ENCODE assay signal across 1 cellular context in genomic region chr7:2613926-2614613, GRCh38.
TF ChIP-seq lines count a peak whose summit lies in the region.

No MANE protein-coding gene starts in this region.

TF ChIP-seq in HCT116, 20 proteins besides CTCF, POLR2A, EP300 and RAD21 (continued from another document):
- no peak for TF ChIP-seq REST (IDR thresholded peaks at IDR 0.05; ENCODE audit: low read depth)
- no peak for TF ChIP-seq JUND (IDR thresholded peaks at IDR 0.05)
- no peak for TF ChIP-seq YY1 (IDR thresholded peaks at IDR 0.05; ENCODE audit: extremely low read depth, insufficient replicate concordance, low read depth, low read length)
- TF ChIP-seq POLR2AphosphoS5 (IDR thresholded peaks at IDR 0.05; ENCODE audit: low read depth, low read length): no peak
- TF ChIP-seq EZH2 (IDR thresholded peaks at IDR 0.05): no peak
- no peak for TF ChIP-seq SP1 (IDR thresholded peaks at IDR 0.05; ENCODE audit: low read depth)
- no peak for TF ChIP-seq TCF7L2 (IDR thresholded peaks at IDR 0.05; ENCODE audit: borderline replicate concordance, extremely low read depth, insufficient read depth, insufficient read length)
- no peak for TF ChIP-seq ELF1 (IDR thresholded peaks at IDR 0.05; ENCODE audit: borderline replicate concordance, low read depth)
- TF ChIP-seq MAX (IDR thresholded peaks at IDR 0.05): no peak
